Comparison of ENCODE assay signal across 1 cellular context in genomic region chr2:144595686-144596073, GRCh38.
TF ChIP-seq lines count a peak whose summit lies in the region.

No MANE protein-coding gene starts in this region.

TF ChIP-seq in WTC11, 78 proteins besides CTCF, POLR2A, EP300 and RAD21 (continued from another document):
- TF ChIP-seq ZNF219 (CRISPR knock-in tag; IDR thresholded peaks at IDR 0.05; ENCODE audit: borderline replicate concordance) (no peak), TEAD4 (CRISPR knock-in tag; IDR thresholded peaks at IDR 0.05) (no peak)
